In the genomic region with DNA sequence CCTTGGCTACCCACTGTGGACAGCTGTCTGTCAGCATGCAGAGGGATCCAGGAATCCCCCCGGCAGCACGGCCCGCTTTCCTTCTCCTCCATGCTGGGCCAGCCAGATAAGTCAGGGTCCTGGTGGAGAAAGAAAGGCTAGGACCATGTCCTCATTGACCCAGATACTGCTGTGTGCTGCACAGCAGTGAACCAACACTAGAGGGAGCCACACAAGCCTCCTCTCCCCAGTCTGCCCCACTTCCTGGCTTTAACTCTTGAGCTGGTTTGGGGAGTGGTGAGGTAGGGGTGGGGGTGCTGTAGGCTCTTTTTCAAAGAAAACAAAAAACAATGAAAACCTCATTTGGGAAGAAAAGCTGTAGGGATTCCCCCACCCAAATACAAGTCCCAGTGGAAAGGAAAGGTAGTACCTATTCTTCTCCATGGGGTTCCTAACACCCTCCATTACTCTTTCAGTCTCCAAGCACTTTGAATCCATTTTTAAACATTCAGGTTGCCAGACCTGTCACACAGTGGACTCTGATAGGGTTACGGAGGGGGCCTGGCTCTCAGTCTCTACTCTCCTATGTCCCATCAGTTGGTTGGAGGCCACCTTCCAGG, we compare ENCODE assay signal across 9 cellular contexts.
A peak's percentile ranks its signal among the peaks of the same experiment; 100 is the strongest.
DNase-seq lines count a peak whose midpoint lies in the region; ATAC-seq and TF ChIP-seq lines count a peak whose summit lies in the region.
"Had no signal": no experiment of that assay in that cellular context is flagged by ENCODE, and none has a peak within 500 bp of the region (broad histone marks: within the 10 kb centered on the region; RNA-seq: fewer than 3 reads in every experiment).

No MANE protein-coding gene starts in this region.

- no peak overlapping the region for H3K4me2 ChIP-seq in GM23338

- no TSS peak for BruUV-seq in Caco-2 (replicated peaks; lab: Mats Ljungman, UMichigan)

- DNase-seq in Caco-2 (peak in 1 of 2 experiments; percentile 28), GM23338 (ENCODE audit: low spot score) (peak; percentile 85), RPMI7951 (ENCODE audit: low read depth) (peak; percentile 32), epithelial cell of esophagus (ENCODE audit: low read depth) (peak; percentile 53), neural crest cell (ENCODE audit: low read depth, low spot score) (no peak), activated T-cell treated with anti-CD3 and anti-CD28 coated beads for 4 hours (no peak)

- intact Hi-C loops in Caco-2 (cut with micrococcal nuclease; ENCODE audit: unreplicated experiment) = loop anchor here (1.0 kb wide), 1 partner anchor 25 kb away; no protein-coding TSS in a partner anchor

- no peaks in the 10 kb centered on the region for H3K79me2 ChIP-seq in GM23338 (replicated peaks; ENCODE audit: insufficient read depth)

- no peaks in the 10 kb centered on the region for H3K9me2 ChIP-seq in GM23338 (ENCODE audit: insufficient read depth)

- no peaks in the 10 kb centered on the region for H3K9me3 Mint-ChIP-seq in Caco-2 (ENCODE audit: unreplicated experiment)
- no peaks in the 10 kb centered on the region for H3K9me3 Mint-ChIP-seq in GM23338
- H3K9me3 Mint-ChIP-seq in neural crest cell = no peaks in the 10 kb centered on the region

- H3K4me1 Mint-ChIP-seq in Caco-2 (ENCODE audit: low read depth, unreplicated experiment) = no peaks in the 10 kb centered on the region
- H3K4me1 Mint-ChIP-seq in GM23338 = peaks cover 46% of the 10 kb centered on the region
- H3K4me1 Mint-ChIP-seq in neural crest cell = peaks cover 13% of the 10 kb centered on the region

- H3K27me3 Mint-ChIP-seq in Caco-2 (ENCODE audit: insufficient read depth, unreplicated experiment) (no peaks in the 10 kb centered on the region), GM23338 (ENCODE audit: insufficient read depth, low read depth, poor library complexity) (peaks cover 18% of the 10 kb centered on the region), neural crest cell (ENCODE audit: low read depth) (no peaks in the 10 kb centered on the region)

- peak overlapping the region; percentile 53; the same call in 1 of the 2 replicates for H3K27ac ChIP-seq in GM23338 (ENCODE audit: low read depth)

- no peaks in the 10 kb centered on the region for H4K20me1 ChIP-seq in GM23338 (replicated peaks; ENCODE audit: insufficient read depth)

- no peak overlapping the region for H2AFZ ChIP-seq in GM23338

- H3K36me3 Mint-ChIP-seq in Caco-2 (ENCODE audit: insufficient read depth, unreplicated experiment) = peaks cover 37% of the 10 kb centered on the region
- peaks cover 56% of the 10 kb centered on the region for H3K36me3 Mint-ChIP-seq in GM23338 (ENCODE audit: low read depth)
- peaks cover 11% of the 10 kb centered on the region for H3K36me3 Mint-ChIP-seq in neural crest cell (ENCODE audit: low read depth)

- H3K27ac Mint-ChIP-seq in Caco-2 (ENCODE audit: unreplicated experiment) (no peak overlapping the region), GM23338 (no peak overlapping the region), neural crest cell (ENCODE audit: unreplicated experiment) (peak overlapping the region; percentile 50)

- H3F3A ChIP-seq in GM23338 (replicated peaks; ENCODE audit: low read depth) = no peaks in the 10 kb centered on the region

- H3K9me3 ChIP-seq in Caco-2 = no peaks in the 10 kb centered on the region

- H3K36me3 ChIP-seq in Caco-2 (ENCODE audit: control insufficient read depth, insufficient read depth, low read length) (no peaks in the 10 kb centered on the region; the same call in 1 of the 2 replicates), GM23338 (ENCODE audit: insufficient read depth) (peaks cover 8% of the 10 kb centered on the region; the same call in 1 of the 2 replicates)

- peak; percentile 90 for ATAC-seq in GM23338
- no peak for ATAC-seq in HG03469 (IDR thresholded peaks at IDR 0.05; ENCODE audit: unreplicated experiment)
- ATAC-seq in GM21528 (IDR thresholded peaks at IDR 0.05; ENCODE audit: low FRiP score, unreplicated experiment) = no peak

- no peak overlapping the region for H3K4me3 Mint-ChIP-seq in Caco-2 (ENCODE audit: unreplicated experiment)
- H3K4me3 Mint-ChIP-seq in GM23338 = no peak overlapping the region
- H3K4me3 Mint-ChIP-seq in neural crest cell = no peak overlapping the region

- POLR2A ChIA-PET in Caco-2 (lab: Charles Lee) = no interaction called here

- H3K4me3 ChIP-seq in Caco-2 (ENCODE audit: low read depth, low read length) (no peak overlapping the region), GM23338 (no peak overlapping the region), epithelial cell of esophagus (ENCODE audit: low read length) (no peak overlapping the region)
- H3K4me3 ChIP-seq: lung had no signal

- H3K27me3 ChIP-seq in Caco-2 (replicated peaks; ENCODE audit: control insufficient read depth, insufficient read depth, low read length) (no peaks in the 10 kb centered on the region), GM23338 (ENCODE audit: insufficient read depth) (no peaks in the 10 kb centered on the region)

- TF ChIP-seq CTCF in Caco-2 (IDR thresholded peaks at IDR 0.05; ENCODE audit: insufficient read depth in 1 of 2, low read depth in 1 of 2, low read length in 1 of 2, severe bottlenecking in 1 of 2, unreplicated experiment in 1 of 2) = peak; percentile 38 to 51
- TF ChIP-seq CTCF in GM23338 (conservative IDR thresholded peaks at IDR 0.05; ENCODE audit: low read depth in 2 of 2) = peak; percentile 97
- TF ChIP-seq CTCF in epithelial cell of esophagus (IDR thresholded peaks at IDR 0.05; ENCODE audit: insufficient read depth, low read depth, low read length, missing control alignments) = peak; percentile 79
- peak; percentile 65 for TF ChIP-seq CTCF in neural crest cell (conservative IDR thresholded peaks at IDR 0.05)

- CTCF ChIA-PET in Caco-2 (lab: Charles Lee) = interaction anchor here (0.8 to 3.1 kb wide), 4 partner anchors 9 to 66 kb away, joined by 3 to 18 read pairs (median 4); no protein-coding TSS in a partner anchor

- H3K4me1 ChIP-seq in Caco-2 = peaks cover 19% of the 10 kb centered on the region
- peaks cover 35% of the 10 kb centered on the region for H3K4me1 ChIP-seq in GM23338 (ENCODE audit: insufficient read depth)

TF ChIP-seq in GM23338, 12 proteins besides CTCF, POLR2A, EP300 and RAD21:
- TF ChIP-seq, protein P1, sequence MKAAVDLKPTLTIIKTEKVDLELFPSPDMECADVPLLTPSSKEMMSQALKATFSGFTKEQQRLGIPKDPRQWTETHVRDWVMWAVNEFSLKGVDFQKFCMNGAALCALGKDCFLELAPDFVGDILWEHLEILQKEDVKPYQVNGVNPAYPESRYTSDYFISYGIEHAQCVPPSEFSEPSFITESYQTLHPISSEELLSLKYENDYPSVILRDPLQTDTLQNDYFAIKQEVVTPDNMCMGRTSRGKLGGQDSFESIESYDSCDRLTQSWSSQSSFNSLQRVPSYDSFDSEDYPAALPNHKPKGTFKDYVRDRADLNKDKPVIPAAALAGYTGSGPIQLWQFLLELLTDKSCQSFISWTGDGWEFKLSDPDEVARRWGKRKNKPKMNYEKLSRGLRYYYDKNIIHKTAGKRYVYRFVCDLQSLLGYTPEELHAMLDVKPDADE (IDR thresholded peaks at IDR 0.05) = peak; percentile 49; the same call in 1 of the 2 replicates
- TF ChIP-seq ZNF114 (CRISPR knock-in tag; IDR thresholded peaks at IDR 0.05) (no peak), EZH2 (IDR thresholded peaks at IDR 0.05; ENCODE audit: low read depth, unreplicated experiment) (no peak), JUNB (IDR thresholded peaks at IDR 0.05; ENCODE audit: unreplicated experiment) (no peak)

Comparison
In these comparisons a context has a peak if more than half of its experiments do, and no peak if none do; other contexts are left out.
1. DNase-seq: peak in GM23338 (single experiment), RPMI7951 (single experiment) and epithelial cell of esophagus (single experiment); none in neural crest cell (single experiment) and activated T-cell treated with anti-CD3 and anti-CD28 coated beads for 4 hours (single experiment).
2. CTCF ChIP-seq: peak in every context shown above with its lines; median percentile 97 in GM23338; 79 in epithelial cell of esophagus; 65 in neural crest cell; 44 in Caco-2.